In genomic region chr6:126020305-126021050, GRCh38 we compare ENCODE assay signal across 26 cellular contexts.
"Had no signal": no experiment of that assay in that cellular context is flagged by ENCODE, and none has a peak within 500 bp of the region (broad histone marks: within the 10 kb centered on the region; RNA-seq: fewer than 3 reads in every experiment).

No MANE protein-coding gene starts in this region.

- H3K9ac ChIP-seq: neural progenitor cell had no signal

- H3K27ac ChIP-seq: breast epithelium, left lung, neural progenitor cell, suprapubic skin, tibial nerve, VCaP had no signal

- H3K36me3 ChIP-seq: breast epithelium had no signal

- H2AFZ ChIP-seq: neural progenitor cell had no signal

- DNase-seq: activated CD4-positive, alpha-beta T cell treated with anti-CD3 and anti-CD28 coated beads, Interleukin-2, amount 10 ng/mL, durations not matched to agents 7 days and 5 days; activated CD4-positive, CD25-positive, alpha-beta regulatory T cell treated with anti-CD3 and anti-CD28 coated beads, Interleukin-2, amount 50 U/mL, for 72 hours; activated CD8-positive, alpha-beta memory T cell treated with anti-CD3 and anti-CD28 coated beads, Interleukin-2, amount 10 ng/mL, durations not matched to agents 7 days and 5 days; activated CD8-positive, alpha-beta T cell treated with anti-CD3 and anti-CD28 coated beads for 36 hours; activated effector memory CD4-positive, alpha-beta T cell treated with anti-CD3 and anti-CD28 coated beads, Interleukin-2, amount 50 U/mL, for 16 hours; activated naive CD4-positive, alpha-beta T cell treated with anti-CD3 and anti-CD28 coated beads, Interleukin-2, amount 10 ng/mL, durations not matched to agents 7 days and 5 days; activated naive CD8-positive, alpha-beta T cell treated with anti-CD3 and anti-CD28 coated beads, Interleukin-2, amount 50 U/mL, for 24 hours; activated T-cell treated with anti-CD3 and anti-CD28 coated beads for 4 hours; aorta; foreskin fibroblast; kidney glomerular epithelial cell; left lung; naive thymus-derived CD8-positive, alpha-beta T cell; retina; stimulated activated CD4-positive, alpha-beta T cell treated with anti-CD3 and anti-CD28 coated beads, Interleukin-12 subunit alpha, Interleukin-12 subunit beta, amount 100 ng/mL, for 4 hours; stimulated activated CD4-positive, alpha-beta T cell treated with anti-CD3 and anti-CD28 coated beads, Interleukin-1b, Interleukin-23, amount 100 ng/mL, for 48 hours; stimulated activated naive CD8-positive, alpha-beta T cell treated with anti-CD3 and anti-CD28 coated beads, Interleukin-15, amount 100 ng/mL, for 72 hours; T-cell had no signal

- H3K27me3 ChIP-seq: breast epithelium, left lung, neural progenitor cell, suprapubic skin, tibial nerve had no signal

- H3K4me2 ChIP-seq: neural progenitor cell had no signal

- H3K27me3 Mint-ChIP-seq: activated CD4-positive, alpha-beta T cell treated with anti-CD3 and anti-CD28 coated beads, Interleukin-2, amount 10 ng/mL, durations not matched to agents 7 days and 5 days; activated CD8-positive, alpha-beta memory T cell treated with anti-CD3 and anti-CD28 coated beads, Interleukin-2, amount 10 ng/mL, durations not matched to agents 7 days and 5 days; activated CD8-positive, alpha-beta T cell treated with anti-CD3 and anti-CD28 coated beads for 36 hours; activated naive CD4-positive, alpha-beta T cell treated with anti-CD3 and anti-CD28 coated beads, Interleukin-2, amount 10 ng/mL, durations not matched to agents 7 days and 5 days; activated naive CD8-positive, alpha-beta T cell treated with anti-CD3 and anti-CD28 coated beads, Interleukin-2, amount 50 U/mL, for 24 hours; naive thymus-derived CD8-positive, alpha-beta T cell; progenitor cell of endocrine pancreas; stimulated activated naive CD8-positive, alpha-beta T cell treated with anti-CD3 and anti-CD28 coated beads, Interleukin-15, amount 100 ng/mL, for 72 hours; T-cell had no signal

- H3K4me1 ChIP-seq: breast epithelium, left lung, neural progenitor cell, suprapubic skin had no signal

- H3K4me1 Mint-ChIP-seq: activated naive CD8-positive, alpha-beta T cell treated with anti-CD3 and anti-CD28 coated beads, Interleukin-2, amount 50 U/mL, for 24 hours; neural progenitor cell; stimulated activated naive CD8-positive, alpha-beta T cell treated with anti-CD3 and anti-CD28 coated beads, Interleukin-15, amount 100 ng/mL, for 72 hours; T-cell had no signal

- H3K9me3 Mint-ChIP-seq: activated CD4-positive, alpha-beta T cell treated with anti-CD3 and anti-CD28 coated beads, Interleukin-2, amount 10 ng/mL, durations not matched to agents 7 days and 5 days; activated CD8-positive, alpha-beta T cell treated with anti-CD3 and anti-CD28 coated beads for 36 hours; activated naive CD4-positive, alpha-beta T cell treated with anti-CD3 and anti-CD28 coated beads, Interleukin-2, amount 10 ng/mL, durations not matched to agents 7 days and 5 days; activated naive CD8-positive, alpha-beta T cell treated with anti-CD3 and anti-CD28 coated beads, Interleukin-2, amount 50 U/mL, for 24 hours; naive thymus-derived CD8-positive, alpha-beta T cell; neural progenitor cell; stimulated activated naive CD8-positive, alpha-beta T cell treated with anti-CD3 and anti-CD28 coated beads, Interleukin-15, amount 100 ng/mL, for 72 hours; T-cell; T-helper 2 cell treated with Interferon-gamma antibody and Interleukin-4, amounts not matched to agents 5 μg/mL and 100 μg/mL, for 36 hours had no signal

- FAIRE-seq: endometrium had no signal

- H3K9me3 ChIP-seq: breast epithelium, left lung, suprapubic skin, tibial nerve had no signal

- H3K4me3 ChIP-seq: breast epithelium, left lung, neural progenitor cell, suprapubic skin, tibial nerve had no signal

- H3K4me3 Mint-ChIP-seq: activated CD4-positive, alpha-beta T cell treated with anti-CD3 and anti-CD28 coated beads, Interleukin-2, amount 10 ng/mL, durations not matched to agents 7 days and 5 days; activated CD8-positive, alpha-beta memory T cell treated with anti-CD3 and anti-CD28 coated beads, Interleukin-2, amount 10 ng/mL, durations not matched to agents 7 days and 5 days; activated CD8-positive, alpha-beta T cell treated with anti-CD3 and anti-CD28 coated beads for 36 hours; activated naive CD4-positive, alpha-beta T cell treated with anti-CD3 and anti-CD28 coated beads, Interleukin-2, amount 10 ng/mL, durations not matched to agents 7 days and 5 days; activated naive CD8-positive, alpha-beta T cell treated with anti-CD3 and anti-CD28 coated beads, Interleukin-2, amount 50 U/mL, for 24 hours; naive thymus-derived CD8-positive, alpha-beta T cell; neural progenitor cell; stimulated activated naive CD8-positive, alpha-beta T cell treated with anti-CD3 and anti-CD28 coated beads, Interleukin-15, amount 100 ng/mL, for 72 hours; T-cell; T-helper 2 cell treated with Interferon-gamma antibody and Interleukin-4, amounts not matched to agents 5 μg/mL and 100 μg/mL, for 36 hours had no signal

- H3K27ac Mint-ChIP-seq: activated CD4-positive, alpha-beta T cell treated with anti-CD3 and anti-CD28 coated beads, Interleukin-2, amount 10 ng/mL, durations not matched to agents 7 days and 5 days; activated CD8-positive, alpha-beta memory T cell treated with anti-CD3 and anti-CD28 coated beads, Interleukin-2, amount 10 ng/mL, durations not matched to agents 7 days and 5 days; activated CD8-positive, alpha-beta T cell treated with anti-CD3 and anti-CD28 coated beads for 36 hours; activated naive CD4-positive, alpha-beta T cell treated with anti-CD3 and anti-CD28 coated beads, Interleukin-2, amount 10 ng/mL, durations not matched to agents 7 days and 5 days; activated naive CD8-positive, alpha-beta T cell treated with anti-CD3 and anti-CD28 coated beads, Interleukin-2, amount 50 U/mL, for 24 hours; naive thymus-derived CD8-positive, alpha-beta T cell; neural progenitor cell; progenitor cell of endocrine pancreas; stimulated activated naive CD8-positive, alpha-beta T cell treated with anti-CD3 and anti-CD28 coated beads, Interleukin-15, amount 100 ng/mL, for 72 hours; T-cell; T-helper 2 cell treated with Interferon-gamma antibody and Interleukin-4, amounts not matched to agents 5 μg/mL and 100 μg/mL, for 36 hours had no signal
